Comparison of ENCODE assay signal across 14 cellular contexts in genomic region chr16:88516666-88517065, GRCh38. TPM values are rescaled to one million over a fixed set of nuclear protein-coding genes. Genes with fewer than 3 reads are reported as not detected.
DNase-seq lines count a peak whose midpoint lies in the region; ATAC-seq, FAIRE-seq and TF ChIP-seq lines count a peak whose summit lies in the region.
"Had no signal": no experiment of that assay in that cellular context is flagged by ENCODE, and none has a peak within 500 bp of the region (broad histone marks: within the 10 kb centered on the region; RNA-seq: fewer than 3 reads in every experiment).

No MANE protein-coding gene starts in this region.

- intact Hi-C loops in HepG2 (cut with micrococcal nuclease; ENCODE audit: unreplicated experiment), result no loop called here
- intact Hi-C loops in right lobe of liver (cut with DNase I), result no loop called here
- intact Hi-C loops in K562 (cut with micrococcal nuclease), result no loop called here

- peak overlapping the region; percentile 11 for H3K4me3 Mint-ChIP-seq in neural crest cell

- H3K36me3 Mint-ChIP-seq in neural crest cell (ENCODE audit: low read depth), result peaks cover 5% of the 10 kb centered on the region

- no peak overlapping the region for H3K4me3 ChIP-seq in HepG2 (replicated peaks in 1 of 3; ENCODE audit: insufficient read depth in 1 of 3, low read depth in 2 of 3, low read length in 3 of 3)
- no peak overlapping the region for H3K4me3 ChIP-seq in right lobe of liver
- no peak overlapping the region for H3K4me3 ChIP-seq in K562
- H3K4me3 ChIP-seq: BLaER1, GM23248 had no signal

- POLR2A ChIA-PET in HepG2 (lab: Yijun Ruan, JAX) (no interaction called here), K562 (lab: Yijun Ruan, JAX) (no interaction called here)

- CTCF ChIA-PET in HepG2 (lab: Yijun Ruan, JAX; ENCODE audit: low intra/inter-chr PET ratio, low total read pairs) (no interaction called here), K562 (lab: Yijun Ruan, JAX; ENCODE audit: low intra/inter-chr PET ratio) (no interaction called here)

- WGBS in HepG2 (ENCODE audit: low lambda C conversion rate), result 94% methylated on average over 17 of the region's 17 CpGs
- 94% methylated on average over 5 of the region's 17 CpGs for WGBS in right lobe of liver (ENCODE audit: insufficient coverage, low coverage, low lambda C conversion rate, missing lambda C conversion rate)
- 70% methylated on average over 14 of the region's 17 CpGs for WGBS in K562 (ENCODE audit: insufficient coverage, low coverage, missing lambda C conversion rate)

- H3K9me3 Mint-ChIP-seq in neural crest cell, result peaks cover 7% of the 10 kb centered on the region

- H4K20me1 ChIP-seq in HepG2 (ENCODE audit: insufficient read depth, low read length) (no peaks in the 10 kb centered on the region), K562 (replicated peaks; ENCODE audit: control insufficient read depth, insufficient read depth, low read length) (peaks cover 22% of the 10 kb centered on the region)

- no peak overlapping the region for H3K27ac ChIP-seq in HepG2 (ENCODE audit: extremely low read length, insufficient read depth, low read length)
- H3K27ac ChIP-seq in right lobe of liver, result no peak overlapping the region
- no peak overlapping the region for H3K27ac ChIP-seq in K562 (ENCODE audit: extremely low read depth, low read depth, low read length)
- H3K27ac ChIP-seq: BLaER1, GM23248 had no signal

- BruUV-seq in HepG2 (replicated peaks; lab: Mats Ljungman, UMichigan) (no TSS peak), K562 (replicated peaks; lab: Mats Ljungman, UMichigan) (no TSS peak)

- no peak for TF ChIP-seq POLR2A in HepG2 (IDR thresholded peaks at IDR 0.05; ENCODE audit: insufficient read depth in 1 of 2, low read depth in 2 of 2, low read length in 2 of 2)
- TF ChIP-seq POLR2A in right lobe of liver (IDR thresholded peaks at IDR 0.05), result no peak
- no peak for TF ChIP-seq POLR2A in K562 (conservative IDR thresholded peaks at IDR 0.05)

- no peaks in the 10 kb centered on the region for H3K4me1 ChIP-seq in HepG2 (ENCODE audit: insufficient read depth, low read length)
- no peaks in the 10 kb centered on the region for H3K4me1 ChIP-seq in right lobe of liver
- H3K4me1 ChIP-seq in K562 (replicated peaks in 1 of 2; ENCODE audit: control insufficient read depth in 2 of 2, insufficient read depth in 2 of 2, low read length in 2 of 2), result peaks cover 0 to 47% of the 10 kb centered on the region in 2 experiments; a peak in 3 of 5 replicates
- H3K4me1 ChIP-seq: BLaER1 had no signal

- H3K36me3 ChIP-seq in HepG2 (replicated peaks in 1 of 2; ENCODE audit: control insufficient read depth in 1 of 2, insufficient read depth in 2 of 2, low read length in 2 of 2), result peaks cover 8% of the 10 kb centered on the region in 2 experiments; a peak in 4 of 5 replicates
- no peaks in the 10 kb centered on the region for H3K36me3 ChIP-seq in right lobe of liver
- H3K36me3 ChIP-seq in K562 (ENCODE audit: control insufficient read depth, insufficient read depth, low read length), result peaks cover 45% of the 10 kb centered on the region; the same call in 2 of the 3 replicates

- H3K27me3 ChIP-seq in HepG2 (ENCODE audit: control insufficient read depth in 1 of 2, insufficient read depth in 2 of 2, low read length in 2 of 2), result no peaks in the 10 kb centered on the region
- no peaks in the 10 kb centered on the region for H3K27me3 ChIP-seq in right lobe of liver
- H3K27me3 ChIP-seq in K562 (ENCODE audit: control insufficient read depth in 2 of 2, insufficient read depth in 2 of 2, low read length in 2 of 2), result no peaks in the 10 kb centered on the region
- H3K27me3 ChIP-seq: BLaER1 had no signal

- in situ Hi-C loops in HepG2 (cut with HindIII; ENCODE audit: extremely low pct_ligation_motif_present, low pct_unique_long_range_greater_than_20kb), result no loop called here
- in situ Hi-C loops in K562 (cut with MboI), result no loop called here

- TF ChIP-seq CTCF in HepG2 (CRISPR knock-in tag; IDR thresholded peaks at IDR 0.05) (no peak), right lobe of liver (IDR thresholded peaks at IDR 0.05) (no peak), K562 (IDR thresholded peaks at IDR 0.05 in 2 of 3, conservative IDR thresholded peaks at IDR 0.05 in 1 of 3; ENCODE audit: insufficient read depth in 2 of 3, low read depth in 1 of 3, low read length in 3 of 3) (no peak), neural crest cell (conservative IDR thresholded peaks at IDR 0.05) (no peak)

- TF ChIP-seq EP300 in HepG2 (IDR thresholded peaks at IDR 0.05; ENCODE audit: low read depth in 2 of 2, low read length in 2 of 2), result no peak
- no peak for TF ChIP-seq EP300 in HepG2 (CRISPR knock-in tag; IDR thresholded peaks at IDR 0.05; ENCODE audit: borderline replicate concordance)
- no peak for TF ChIP-seq EP300 in K562 (IDR thresholded peaks at IDR 0.05; ENCODE audit: low read length)

- FAIRE-seq in HepG2 (lab: Jason Lieb, UNC) (no peak), K562 (lab: Jason Lieb, UNC) (no peak)

- H3K4me1 Mint-ChIP-seq in neural crest cell, result peaks cover 9% of the 10 kb centered on the region

- no peak overlapping the region for H3K27ac Mint-ChIP-seq in neural crest cell (ENCODE audit: unreplicated experiment)

- DNase-seq in HepG2 (ENCODE audit: low spot score) (no peak), right lobe of liver (no peak), K562 (ENCODE audit: extremely low read depth in 1 of 4, low spot score in 3 of 4) (no peak), neural crest cell (ENCODE audit: low read depth, low spot score) (no peak), NK-92 (lab: John Stamatoyannopoulos, UW; ENCODE audit: unreplicated experiment) (no peak)
- DNase-seq: 8988T, AML-193, DMS53, GF-D8, GM23248, H7 had no signal

- H3K9ac ChIP-seq in HepG2 (ENCODE audit: insufficient read depth, low read depth, low read length), result no peak overlapping the region
- no peak overlapping the region for H3K9ac ChIP-seq in K562 (ENCODE audit: insufficient read depth in 1 of 2, low read depth in 2 of 2, low read length in 2 of 2)
- H3K9ac ChIP-seq: BLaER1, GM23248 had no signal

- H3K27me3 Mint-ChIP-seq in neural crest cell (ENCODE audit: low read depth), result no peaks in the 10 kb centered on the region

- TF ChIP-seq RAD21 in HepG2 (CRISPR knock-in tag; IDR thresholded peaks at IDR 0.05) (no peak), K562 (CRISPR knock-in tag; conservative IDR thresholded peaks at IDR 0.05 in 1 of 2, IDR thresholded peaks at IDR 0.05 in 1 of 2) (no peak)

- H3K79me2 ChIP-seq in HepG2 (ENCODE audit: insufficient read depth, low read length) (peaks cover 2% of the 10 kb centered on the region), K562 (ENCODE audit: control insufficient read depth, insufficient read depth, low read length) (no peaks in the 10 kb centered on the region; the same call in 2 of the 3 replicates)

- H3K4me2 ChIP-seq in HepG2 (ENCODE audit: low read depth, low read length), result no peak overlapping the region
- no peak overlapping the region for H3K4me2 ChIP-seq in K562 (ENCODE audit: insufficient read depth, low read length)
- H3K4me2 ChIP-seq: BLaER1 had no signal

- no peak overlapping the region for H2AFZ ChIP-seq in HepG2 (ENCODE audit: low read length)
- no peak overlapping the region for H2AFZ ChIP-seq in K562 (ENCODE audit: low read depth, low read length)
- H2AFZ ChIP-seq: GM23248 had no signal

- H3K9me3 ChIP-seq in HepG2 (ENCODE audit: low read length) (peaks cover 6% of the 10 kb centered on the region; the same call in 1 of the 2 replicates), right lobe of liver (no peaks in the 10 kb centered on the region), K562 (replicated peaks; ENCODE audit: control insufficient read depth, insufficient read depth, low read depth, low read length) (no peaks in the 10 kb centered on the region)
- H3K9me3 ChIP-seq: BLaER1 had no signal

- H3K9me1 ChIP-seq in K562 (ENCODE audit: control insufficient read depth, insufficient read depth, low read length), result peaks cover 10% of the 10 kb centered on the region

- no peak for ATAC-seq in HepG2
- no peak for ATAC-seq in right lobe of liver
- no peak for ATAC-seq in K562
- ATAC-seq in HG03025 (IDR thresholded peaks at IDR 0.05; ENCODE audit: low FRiP score, unreplicated experiment), result no peak
- ATAC-seq in GM18867 (IDR thresholded peaks at IDR 0.05; ENCODE audit: unreplicated experiment), result no peak

RNA-seq across cellular contexts. Expression of gene ZC3H18, which starts 53.5 kb away (rescaled TPM):
- total RNA-seq in HepG2 (2016; rRNA removed; fragmentation: Illumina TruSeq; extraction: Trizol) (19.7 and 27.4 TPM in 2 replicates), right lobe of liver (10 to 100 TPM in 5 of 6 experiments, 1 to 10 TPM in 1; 8.7 to 22.8 (median 16.4) TPM), K562 (2014; rRNA removed) (26.9 and 35.1 TPM in 2 replicates), K562 (2014; rRNA removed; fragmentation: Illumina TruSeq; extraction: Trizol) (16.0 and 16.3 TPM in 2 replicates), K562 (2015; rRNA removed; fragmentation: Illumina TruSeq; extraction: Trizol) (31.1 and 33.9 TPM in 2 replicates), K562 (2021) (81.3 and 88.7 TPM in 2 replicates), neural crest cell (88.5 and 90.4 TPM in 2 replicates)
- 19.4 and 24.7 TPM in 2 replicates for total RNA-seq in HepG2 (2016; cell fraction: cytosol; rRNA removed; fragmentation: Illumina TruSeq; extraction: Trizol; ENCODE audit: low read depth)
- 14.3 and 27.1 TPM in 2 replicates for total RNA-seq in HepG2 (2016; cell fraction: insoluble cytoplasmic fraction; rRNA removed; fragmentation: Illumina TruSeq; extraction: Trizol)
- 13.2 and 13.7 TPM in 2 replicates for total RNA-seq in HepG2 (2016; cell fraction: membrane; rRNA removed; fragmentation: Illumina TruSeq; extraction: Trizol)
- 23.0 and 25.0 TPM in 2 replicates for total RNA-seq in HepG2 (2016; cell fraction: nucleus; rRNA removed; fragmentation: Illumina TruSeq; extraction: Trizol)
- polyA plus RNA-seq in HepG2 (2011; rRNA removed) (11.2 and 12.7 TPM in 2 replicates), K562 (2011; rRNA removed) (12.5 and 15.8 TPM in 2 replicates), K562 (2014; fragmentation: Illumina TruSeq; extraction: Trizol) (60.7 and 65.3 TPM in 2 replicates), K562 (2014; fragmentation: Nextera tagmentation; extraction: Ambion mirVana) (1 to 10 TPM; 1.7 to 2.0 TPM), K562 (2014; rRNA removed) (37.1 and 49.2 TPM in 2 replicates)
- polyA plus RNA-seq in HepG2 (2011; cell fraction: cytosol; rRNA removed), result 5.1 and 6.6 TPM in 2 replicates
- polyA plus RNA-seq in HepG2 (2011; cell fraction: nucleus; rRNA removed), result 52.8 and 62.1 TPM in 2 replicates
- 25.6 and 26.4 TPM in 2 replicates for polyA plus RNA-seq in HepG2 (2012)
- polyA plus RNA-seq in HepG2 (2016; cell fraction: cytosol; fragmentation: Illumina TruSeq; extraction: Trizol; ENCODE audit: low read depth), result 2.5 and 2.8 TPM in 2 replicates
- 25.5 and 39.1 TPM in 2 replicates for polyA plus RNA-seq in HepG2 (2016; cell fraction: insoluble cytoplasmic fraction; fragmentation: Illumina TruSeq; extraction: Trizol; ENCODE audit: low read depth)
- polyA plus RNA-seq in HepG2 (2016; cell fraction: membrane; fragmentation: Illumina TruSeq; extraction: Trizol; ENCODE audit: low read depth), result 6.0 and 7.1 TPM in 2 replicates
- polyA plus RNA-seq in HepG2 (2016; cell fraction: nucleus; fragmentation: Illumina TruSeq; extraction: Trizol; ENCODE audit: insufficient read depth, low read depth), result 81.5 and 103 TPM in 2 replicates
- polyA minus RNA-seq in HepG2 (2011; rRNA and poly(A)+ RNA removed; ENCODE audit: low replicate concordance), result 8.7 and 11.6 TPM in 2 replicates
- polyA minus RNA-seq in HepG2 (2011; cell fraction: cytosol; rRNA and poly(A)+ RNA removed), result 9.7 and 11.0 TPM in 2 replicates
- 21.3 and 25.5 TPM in 2 replicates for polyA minus RNA-seq in HepG2 (2011; cell fraction: nucleus; rRNA and poly(A)+ RNA removed)
- 74.4 and 112 TPM in 2 replicates for total RNA-seq in K562 (2011; cell fraction: chromatin; rRNA removed; ENCODE audit: low replicate concordance)
- total RNA-seq in K562 (2011; cell fraction: nucleolus; rRNA removed), result 51.3 and 61.4 TPM in 2 replicates
- 61.1 and 63.4 TPM in 2 replicates for total RNA-seq in K562 (2011; cell fraction: nucleoplasm; rRNA removed)
- polyA plus RNA-seq in K562 (2011; cell fraction: cytosol; rRNA removed), result 10.1 and 15.8 TPM in 2 replicates
- polyA plus RNA-seq in K562 (2011; cell fraction: nucleus; rRNA removed), result 43.3 and 65.6 TPM in 2 replicates
- 57.6 and 59.2 TPM in 2 replicates for polyA plus RNA-seq in K562 (2012)
- 7.9 and 9.1 TPM in 2 replicates for polyA minus RNA-seq in K562 (2011; rRNA and poly(A)+ RNA removed)
- polyA minus RNA-seq in K562 (2011; cell fraction: cytosol; rRNA and poly(A)+ RNA removed), result 23.7 and 30.6 TPM in 2 replicates
- 17.5 and 19.1 TPM in 2 replicates for polyA minus RNA-seq in K562 (2011; cell fraction: nucleus; rRNA and poly(A)+ RNA removed)

Comparison
In these comparisons a context has a peak if more than half of its experiments do, and no peak if none do; other contexts are left out.
1. Of the 241 proteins assayed by ChIP-seq in both HepG2 and K562: peak only in HepG2: MTA1; only in K562: POLR2G and TFAP4; in both: none; in neither: 238.